Comparison of ENCODE assay signal across 13 cellular contexts in the genomic region with DNA sequence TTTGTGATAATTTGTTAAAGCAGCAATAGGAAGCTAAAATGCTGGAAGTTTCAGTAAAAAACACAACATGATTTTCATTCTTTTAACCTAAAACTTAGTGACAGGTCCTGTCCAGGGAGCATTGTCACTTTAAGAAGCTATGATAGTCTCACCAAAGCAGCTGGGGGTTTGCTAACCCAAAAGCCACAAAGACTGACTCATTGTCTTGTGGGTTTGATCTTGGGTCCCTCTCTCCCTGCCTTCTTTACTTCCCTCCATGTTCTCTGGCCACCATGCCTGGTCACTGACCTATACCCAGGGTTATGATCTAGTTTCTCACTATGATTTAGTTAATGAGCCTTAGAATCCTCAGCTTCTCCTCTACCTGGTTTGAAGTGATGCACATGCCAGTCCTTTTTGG.
A peak's percentile ranks its signal among the peaks of the same experiment; 100 is the strongest.
DNase-seq lines count a peak whose midpoint lies in the region; ATAC-seq, FAIRE-seq and TF ChIP-seq lines count a peak whose summit lies in the region.
"Had no signal": no experiment of that assay in that cellular context is flagged by ENCODE, and none has a peak within 500 bp of the region (broad histone marks: within the 10 kb centered on the region; RNA-seq: fewer than 3 reads in every experiment).

No MANE protein-coding gene starts in this region.

- no peaks in the 10 kb centered on the region for H3K36me3 ChIP-seq in tibial nerve

- no peak for TF ChIP-seq CTCF in activated CD8-positive, alpha-beta T cell treated with anti-CD3 and anti-CD28 coated beads for 36 hours (IDR thresholded peaks at IDR 0.05)
- no peak for TF ChIP-seq CTCF in mesothelial cell of epicardium (IDR thresholded peaks at IDR 0.05; ENCODE audit: unreplicated experiment)
- TF ChIP-seq CTCF in tibial nerve (IDR thresholded peaks at IDR 0.05): no peak

- no peak overlapping the region for H3K27ac Mint-ChIP-seq in activated CD8-positive, alpha-beta T cell treated with anti-CD3 and anti-CD28 coated beads for 36 hours
- no peak overlapping the region for H3K27ac Mint-ChIP-seq in activated CD8-positive, alpha-beta T cell treated with anti-CD3 and anti-CD28 coated beads, Interleukin-2, amount 10 ng/mL, durations not matched to agents 7 days and 5 days
- H3K27ac Mint-ChIP-seq in stimulated activated effector memory CD8-positive, alpha-beta T cell treated with anti-CD3 and anti-CD28 coated beads, Interleukin-12 subunit alpha, Interleukin-12 subunit beta, amount 100 ng/mL, for 72 hours: no peak overlapping the region
- no peak overlapping the region for H3K27ac Mint-ChIP-seq in mesothelial cell of epicardium
- H3K27ac Mint-ChIP-seq: memory B cell had no signal

- H3K9me3 Mint-ChIP-seq in activated CD8-positive, alpha-beta T cell treated with anti-CD3 and anti-CD28 coated beads for 36 hours: peaks cover 1% of the 10 kb centered on the region
- H3K9me3 Mint-ChIP-seq in activated CD8-positive, alpha-beta T cell treated with anti-CD3 and anti-CD28 coated beads, Interleukin-2, amount 10 ng/mL, durations not matched to agents 7 days and 5 days (ENCODE audit: insufficient read depth): no peaks in the 10 kb centered on the region
- H3K9me3 Mint-ChIP-seq in stimulated activated effector memory CD8-positive, alpha-beta T cell treated with anti-CD3 and anti-CD28 coated beads, Interleukin-12 subunit alpha, Interleukin-12 subunit beta, amount 100 ng/mL, for 72 hours: peaks cover 3% of the 10 kb centered on the region
- peaks cover 5% of the 10 kb centered on the region for H3K9me3 Mint-ChIP-seq in mesothelial cell of epicardium
- H3K9me3 Mint-ChIP-seq: memory B cell had no signal

- CTCF ChIA-PET in activated CD8-positive, alpha-beta T cell treated with anti-CD3 and anti-CD28 coated beads for 36 hours (lab: Charles Lee): no interaction called here
- CTCF ChIA-PET in activated CD8-positive, alpha-beta T cell treated with anti-CD3 and anti-CD28 coated beads, Interleukin-2, amount 10 ng/mL, durations not matched to agents 7 days and 5 days (lab: Charles Lee): no interaction called here

- no peak overlapping the region for H3K4me3 ChIP-seq in tibial nerve
- H3K4me3 ChIP-seq: A549 had no signal

- POLR2A ChIA-PET in activated CD8-positive, alpha-beta T cell treated with anti-CD3 and anti-CD28 coated beads for 36 hours (lab: Charles Lee): no interaction called here
- POLR2A ChIA-PET in activated CD8-positive, alpha-beta T cell treated with anti-CD3 and anti-CD28 coated beads, Interleukin-2, amount 10 ng/mL, durations not matched to agents 7 days and 5 days (lab: Charles Lee): no interaction called here

- peaks cover 6% of the 10 kb centered on the region for H3K27me3 Mint-ChIP-seq in activated CD8-positive, alpha-beta T cell treated with anti-CD3 and anti-CD28 coated beads for 36 hours
- H3K27me3 Mint-ChIP-seq in activated CD8-positive, alpha-beta T cell treated with anti-CD3 and anti-CD28 coated beads, Interleukin-2, amount 10 ng/mL, durations not matched to agents 7 days and 5 days (ENCODE audit: low read depth): no peaks in the 10 kb centered on the region
- H3K27me3 Mint-ChIP-seq in mesothelial cell of epicardium (ENCODE audit: low read depth): peaks cover 29% of the 10 kb centered on the region

- no peak for ATAC-seq in activated CD8-positive, alpha-beta T cell treated with anti-CD3 and anti-CD28 coated beads for 36 hours
- ATAC-seq in activated CD8-positive, alpha-beta T cell treated with anti-CD3 and anti-CD28 coated beads, Interleukin-2, amount 10 ng/mL, durations not matched to agents 7 days and 5 days: no peak
- ATAC-seq in HG03159 (IDR thresholded peaks at IDR 0.05; ENCODE audit: unreplicated experiment): peak; percentile 83
- ATAC-seq in stimulated activated effector memory CD8-positive, alpha-beta T cell treated with anti-CD3 and anti-CD28 coated beads, Interleukin-12 subunit alpha, Interleukin-12 subunit beta, amount 100 ng/mL, for 72 hours: peak; percentile 31
- ATAC-seq: A549 had no signal

- no peaks in the 10 kb centered on the region for H3K9me3 ChIP-seq in tibial nerve
- H3K9me3 ChIP-seq: A549 had no signal

- TF ChIP-seq POLR2A in tibial nerve (IDR thresholded peaks at IDR 0.05): no peak

- intact Hi-C loops in activated CD8-positive, alpha-beta T cell treated with anti-CD3 and anti-CD28 coated beads for 36 hours (cut with micrococcal nuclease): no loop called here

- no peak for FAIRE-seq in HTR-8/SVneo (lab: Jason Lieb, UNC)
- FAIRE-seq: A549, colon had no signal

- H3K27me3 ChIP-seq in tibial nerve: no peaks in the 10 kb centered on the region

- no peak overlapping the region for H3K27ac ChIP-seq in tibial nerve
- H3K27ac ChIP-seq: A549 had no signal

- peaks cover 0 to 8% (median 0%) of the 10 kb centered on the region in 4 donors for H3K4me1 ChIP-seq in tibial nerve
- H3K4me1 ChIP-seq: A549 had no signal

- no peak for TF ChIP-seq EP300 in tibial nerve (IDR thresholded peaks at IDR 0.05)

- no peak overlapping the region for H3K4me3 Mint-ChIP-seq in activated CD8-positive, alpha-beta T cell treated with anti-CD3 and anti-CD28 coated beads for 36 hours
- no peak overlapping the region for H3K4me3 Mint-ChIP-seq in activated CD8-positive, alpha-beta T cell treated with anti-CD3 and anti-CD28 coated beads, Interleukin-2, amount 10 ng/mL, durations not matched to agents 7 days and 5 days
- no peak overlapping the region for H3K4me3 Mint-ChIP-seq in stimulated activated effector memory CD8-positive, alpha-beta T cell treated with anti-CD3 and anti-CD28 coated beads, Interleukin-12 subunit alpha, Interleukin-12 subunit beta, amount 100 ng/mL, for 72 hours
- H3K4me3 Mint-ChIP-seq in mesothelial cell of epicardium: no peak overlapping the region
- H3K4me3 Mint-ChIP-seq: memory B cell had no signal

- no peaks in the 10 kb centered on the region for H3K36me3 Mint-ChIP-seq in activated CD8-positive, alpha-beta T cell treated with anti-CD3 and anti-CD28 coated beads for 36 hours (ENCODE audit: low read depth)
- no peaks in the 10 kb centered on the region for H3K36me3 Mint-ChIP-seq in activated CD8-positive, alpha-beta T cell treated with anti-CD3 and anti-CD28 coated beads, Interleukin-2, amount 10 ng/mL, durations not matched to agents 7 days and 5 days (ENCODE audit: low read depth)
- no peaks in the 10 kb centered on the region for H3K36me3 Mint-ChIP-seq in stimulated activated effector memory CD8-positive, alpha-beta T cell treated with anti-CD3 and anti-CD28 coated beads, Interleukin-12 subunit alpha, Interleukin-12 subunit beta, amount 100 ng/mL, for 72 hours
- H3K36me3 Mint-ChIP-seq in mesothelial cell of epicardium: no peaks in the 10 kb centered on the region
- H3K36me3 Mint-ChIP-seq: memory B cell had no signal

- peak; percentile 4 for DNase-seq in activated CD8-positive, alpha-beta T cell treated with anti-CD3 and anti-CD28 coated beads for 36 hours
- no peak for DNase-seq in activated CD8-positive, alpha-beta T cell treated with anti-CD3 and anti-CD28 coated beads, Interleukin-2, amount 10 ng/mL, durations not matched to agents 7 days and 5 days
- DNase-seq in SKM-1 treated with dmso at 0.1 percent for 144 hours (lab: John Stamatoyannopoulos, UW; ENCODE audit: unreplicated experiment) (peak; percentile 47), HTR-8/SVneo (ENCODE audit: insufficient read length, low spot score) (no peak), mesothelial cell of epicardium (ENCODE audit: low spot score in 2 of 2, unreplicated experiment in 2 of 2) (no peak), tibial nerve (ENCODE audit: low spot score in 2 of 2) (no peak)
- DNase-seq in stimulated activated effector memory CD8-positive, alpha-beta T cell treated with anti-CD3 and anti-CD28 coated beads, Interleukin-12 subunit alpha, Interleukin-12 subunit beta, amount 100 ng/mL, for 72 hours (ENCODE audit: low spot score in 2 of 2): no peak
- DNase-seq: activated CD4-positive, CD25-positive, alpha-beta regulatory T cell treated with anti-CD3 and anti-CD28 coated beads, Interleukin-2, amount 50 U/mL, for 72 hours; NCI-H2081 treated with DMSO at 0.1 percent for 48 hours had no signal

- H3K4me1 Mint-ChIP-seq in activated CD8-positive, alpha-beta T cell treated with anti-CD3 and anti-CD28 coated beads for 36 hours (ENCODE audit: low read depth): no peaks in the 10 kb centered on the region
- peaks cover 8% of the 10 kb centered on the region for H3K4me1 Mint-ChIP-seq in activated CD8-positive, alpha-beta T cell treated with anti-CD3 and anti-CD28 coated beads, Interleukin-2, amount 10 ng/mL, durations not matched to agents 7 days and 5 days (ENCODE audit: low read depth)
- no peaks in the 10 kb centered on the region for H3K4me1 Mint-ChIP-seq in stimulated activated effector memory CD8-positive, alpha-beta T cell treated with anti-CD3 and anti-CD28 coated beads, Interleukin-12 subunit alpha, Interleukin-12 subunit beta, amount 100 ng/mL, for 72 hours
- H3K4me1 Mint-ChIP-seq in mesothelial cell of epicardium: no peaks in the 10 kb centered on the region
- H3K4me1 Mint-ChIP-seq: memory B cell had no signal

Comparison
In these comparisons a context has a peak if more than half of its experiments do, and no peak if none do; other contexts are left out.
1. DNase-seq: peak in activated CD8-positive, alpha-beta T cell treated with anti-CD3 and anti-CD28 coated beads for 36 hours (single experiment) and SKM-1 treated with dmso at 0.1 percent for 144 hours (single experiment); none in activated CD8-positive, alpha-beta T cell treated with anti-CD3 and anti-CD28 coated beads, Interleukin-2, amount 10 ng/mL, durations not matched to agents 7 days and 5 days (single experiment), stimulated activated effector memory CD8-positive, alpha-beta T cell treated with anti-CD3 and anti-CD28 coated beads, Interleukin-12 subunit alpha, Interleukin-12 subunit beta, amount 100 ng/mL, for 72 hours (0 of 2), HTR-8/SVneo (single experiment), mesothelial cell of epicardium (0 of 2) and tibial nerve (0 of 2).
2. ATAC-seq: peak in HG03159 (single experiment) and stimulated activated effector memory CD8-positive, alpha-beta T cell treated with anti-CD3 and anti-CD28 coated beads, Interleukin-12 subunit alpha, Interleukin-12 subunit beta, amount 100 ng/mL, for 72 hours (single experiment); none in activated CD8-positive, alpha-beta T cell treated with anti-CD3 and anti-CD28 coated beads for 36 hours (single experiment) and activated CD8-positive, alpha-beta T cell treated with anti-CD3 and anti-CD28 coated beads, Interleukin-2, amount 10 ng/mL, durations not matched to agents 7 days and 5 days (single experiment).